ENCODE assay signal across 8 cellular contexts in genomic region chr7:435518-436366, GRCh38.
A peak's percentile ranks its signal among the peaks of the same experiment; 100 is the strongest.
DNase-seq lines count a peak whose midpoint lies in the region; TF ChIP-seq lines count a peak whose summit lies in the region.

No MANE protein-coding gene starts in this region.

- no peak overlapping the region for H3K4me3 Mint-ChIP-seq in endodermal cell
- no peak overlapping the region for H3K4me3 Mint-ChIP-seq in neural crest cell

- DNase-seq in NCI-H460 (ENCODE audit: extremely low read depth, low read depth) (peak; percentile 13), endodermal cell (no peak), neural crest cell (ENCODE audit: low read depth, low spot score) (no peak), coronary artery (ENCODE audit: low spot score) (no peak), NCI-H2227 (lab: John Stamatoyannopoulos, UW; ENCODE audit: unreplicated experiment) (no peak), SIG-M5 (lab: John Stamatoyannopoulos, UW) (no peak), DMS153 treated with DMSO at 0.1 percent for 48 hours (lab: John Stamatoyannopoulos, UW; ENCODE audit: unreplicated experiment) (no peak)

- H3K36me3 Mint-ChIP-seq in endodermal cell (ENCODE audit: low read depth), result no peaks in the 10 kb centered on the region
- H3K36me3 Mint-ChIP-seq in neural crest cell (ENCODE audit: low read depth), result no peaks in the 10 kb centered on the region

- H3K9me3 Mint-ChIP-seq in endodermal cell, result no peaks in the 10 kb centered on the region
- H3K9me3 Mint-ChIP-seq in neural crest cell, result no peaks in the 10 kb centered on the region

- WGBS in endodermal cell (ENCODE audit: insufficient coverage in 1 of 2, insufficient read length in 1 of 2), 2 experiments, result 92 to 94% methylated on average over 21 to 29 of the region's 29 CpGs

- H3K27ac ChIP-seq in C4-2B (peak overlapping the region; percentile 12; the same call in 1 of the 2 replicates), endodermal cell (ENCODE audit: low read depth, low read length) (no peak overlapping the region), coronary artery (no peak overlapping the region)

- no peak for TF ChIP-seq CTCF in C4-2B (conservative IDR thresholded peaks at IDR 0.05)
- TF ChIP-seq CTCF in endodermal cell (conservative IDR thresholded peaks at IDR 0.05), result no peak
- no peak for TF ChIP-seq CTCF in neural crest cell (conservative IDR thresholded peaks at IDR 0.05)
- TF ChIP-seq CTCF in coronary artery (IDR thresholded peaks at IDR 0.05), result no peak

- peaks cover 5% of the 10 kb centered on the region for H3K4me1 ChIP-seq in endodermal cell (ENCODE audit: control insufficient read depth, insufficient read depth, low read length)

- H3K27me3 Mint-ChIP-seq in endodermal cell (ENCODE audit: insufficient read depth) (peaks cover 2% of the 10 kb centered on the region), neural crest cell (ENCODE audit: low read depth) (peaks cover 6% of the 10 kb centered on the region)

- H3K9me3 ChIP-seq in endodermal cell (ENCODE audit: control insufficient read depth, low read length), result no peaks in the 10 kb centered on the region

- no peaks in the 10 kb centered on the region for H3K27me3 ChIP-seq in endodermal cell (ENCODE audit: control insufficient read depth, insufficient read depth, low read length, poor library complexity, severe bottlenecking)

- H3K9ac ChIP-seq in endodermal cell (ENCODE audit: extremely low read depth, low read length, poor library complexity, severe bottlenecking), result no peak overlapping the region

- H3K4me3 ChIP-seq in endodermal cell (ENCODE audit: low read length) (no peak overlapping the region), coronary artery (no peak overlapping the region)

- no peaks in the 10 kb centered on the region for H3K36me3 ChIP-seq in endodermal cell (ENCODE audit: control insufficient read depth, insufficient read depth, low read length)

- H3K4me1 Mint-ChIP-seq in endodermal cell (peaks cover 8% of the 10 kb centered on the region), neural crest cell (peaks cover 30% of the 10 kb centered on the region)

- H3K27ac Mint-ChIP-seq in endodermal cell (peak overlapping the region; percentile 75), neural crest cell (ENCODE audit: unreplicated experiment) (peak overlapping the region; percentile 64)
